Comparison of ENCODE assay signal across 19 cellular contexts in genomic region chr12:76078748-76079147, GRCh38. TPM values are rescaled to one million over a fixed set of nuclear protein-coding genes. Genes with fewer than 3 reads are reported as not detected.
DNase-seq lines count a peak whose midpoint lies in the region; ATAC-seq and TF ChIP-seq lines count a peak whose summit lies in the region.
"Had no signal": no experiment of that assay in that cellular context is flagged by ENCODE, and none has a peak within 500 bp of the region (broad histone marks: within the 10 kb centered on the region; RNA-seq: fewer than 3 reads in every experiment).

No MANE protein-coding gene starts in this region.

- no peak overlapping the region for H3K4me3 Mint-ChIP-seq in activated naive CD4-positive, alpha-beta T cell treated with anti-CD3 and anti-CD28 coated beads for 36 hours
- no peak overlapping the region for H3K4me3 Mint-ChIP-seq in chondrocyte (ENCODE audit: unreplicated experiment)

- peaks cover 56% of the 10 kb centered on the region for H3K36me3 Mint-ChIP-seq in activated naive CD4-positive, alpha-beta T cell treated with anti-CD3 and anti-CD28 coated beads for 36 hours (ENCODE audit: low read depth)
- H3K36me3 Mint-ChIP-seq in chondrocyte (ENCODE audit: low read depth) = peaks cover 8% of the 10 kb centered on the region

- H3K36me3 ChIP-seq in DND-41 (ENCODE audit: insufficient read depth, low read length) = peaks cover 30% of the 10 kb centered on the region
- peaks cover 35% of the 10 kb centered on the region for H3K36me3 ChIP-seq in OCI-LY3 (replicated peaks; ENCODE audit: low read depth, low read length)
- H3K36me3 ChIP-seq: adrenal gland had no signal

- H3K9ac ChIP-seq in DND-41 (ENCODE audit: low read depth, low read length) (no peak overlapping the region), OCI-LY3 (ENCODE audit: low read length) (no peak overlapping the region)
- H3K9ac ChIP-seq: BLaER1 treated with 17β-estradiol and CSF1 and Interleukin-3, amounts not matched to agents 10 nM and 100 nM; parathyroid adenoma had no signal

- DNase-seq in activated naive CD4-positive, alpha-beta T cell treated with anti-CD3 and anti-CD28 coated beads for 36 hours = no peak
- no peak for DNase-seq in activated naive CD4-positive, alpha-beta T cell treated with anti-CD3 and anti-CD28 coated beads, Interleukin-2, amount 50 U/mL, for 16 hours
- DNase-seq in DND-41 (no peak), chondrocyte (ENCODE audit: low spot score) (no peak)
- DNase-seq: adrenal gland, brain microvascular endothelial cell, hippocampal formation, NCI-H2029 treated with DMSO at 0.1 percent for 48 hours, NCI-H69, SJCRH30, spleen, upper lobe of left lung had no signal

- H2AFZ ChIP-seq in DND-41 (ENCODE audit: low read depth, low read length) (no peak overlapping the region), OCI-LY3 (ENCODE audit: low read depth, low read length) (no peak overlapping the region)
- H2AFZ ChIP-seq: parathyroid adenoma had no signal

- H3K4me3 ChIP-seq in DND-41 (ENCODE audit: low read depth in 1 of 2, low read length in 2 of 2) (no peak overlapping the region), OCI-LY3 (ENCODE audit: low read length) (0 out of 2 replicates have a peak overlapping the region, but pooled peaks have one; percentile 0)
- H3K4me3 ChIP-seq: adrenal gland; BLaER1 treated with 17β-estradiol and CSF1 and Interleukin-3, amounts not matched to agents 10 nM and 100 nM; SJCRH30; spleen; upper lobe of left lung had no signal

- no peaks in the 10 kb centered on the region for H3K27me3 Mint-ChIP-seq in activated naive CD4-positive, alpha-beta T cell treated with anti-CD3 and anti-CD28 coated beads for 36 hours (ENCODE audit: low read depth)
- H3K27me3 Mint-ChIP-seq in chondrocyte (ENCODE audit: low read depth) = no peaks in the 10 kb centered on the region
- H3K27me3 Mint-ChIP-seq: IgD-negative memory B cell had no signal

- H3K27me3 ChIP-seq in DND-41 (ENCODE audit: insufficient read depth, low read length, poor library complexity) = no peaks in the 10 kb centered on the region
- no peaks in the 10 kb centered on the region for H3K27me3 ChIP-seq in OCI-LY3 (ENCODE audit: low read depth, low read length)
- H3K27me3 ChIP-seq: adrenal gland; BLaER1 treated with 17β-estradiol and CSF1 and Interleukin-3, amounts not matched to agents 10 nM and 100 nM; brain microvascular endothelial cell; SJCRH30; spleen; upper lobe of left lung had no signal

- peaks cover 75% of the 10 kb centered on the region for H3K4me1 Mint-ChIP-seq in activated naive CD4-positive, alpha-beta T cell treated with anti-CD3 and anti-CD28 coated beads for 36 hours (ENCODE audit: low read depth)
- H3K4me1 Mint-ChIP-seq in chondrocyte (ENCODE audit: low read depth) = peaks cover 69% of the 10 kb centered on the region

- H3K4me1 ChIP-seq in DND-41 (ENCODE audit: insufficient read depth, low read length) (peaks cover 58% of the 10 kb centered on the region), OCI-LY3 (ENCODE audit: low read length) (peaks cover 69% of the 10 kb centered on the region)
- H3K4me1 ChIP-seq: parathyroid adenoma had no signal

- TF ChIP-seq POLR2A in GM18505 (IDR thresholded peaks at IDR 0.05; ENCODE audit: borderline replicate concordance, extremely low read depth, insufficient read depth, insufficient read length) = no peak

- H3K79me2 ChIP-seq in DND-41 (ENCODE audit: insufficient read depth, low read length) (peaks cover 100% of the 10 kb centered on the region), OCI-LY3 (ENCODE audit: low read length) (peaks cover 100% of the 10 kb centered on the region)

- intact Hi-C loops in activated naive CD4-positive, alpha-beta T cell treated with anti-CD3 and anti-CD28 coated beads for 36 hours (cut with micrococcal nuclease) = no loop called here

- no peak overlapping the region for H3K27ac ChIP-seq in DND-41 (ENCODE audit: low read length)
- H3K27ac ChIP-seq in OCI-LY3 (ENCODE audit: low read length) = no peak overlapping the region
- H3K27ac ChIP-seq: adrenal gland; BLaER1 treated with 17β-estradiol and CSF1 and Interleukin-3, amounts not matched to agents 10 nM and 100 nM; brain microvascular endothelial cell; parathyroid adenoma; SJCRH30; spleen; upper lobe of left lung had no signal

- H4K20me1 ChIP-seq in DND-41 (ENCODE audit: insufficient read depth, low read length) (peaks cover 97% of the 10 kb centered on the region), OCI-LY3 (ENCODE audit: insufficient read depth, low read length) (peaks cover 99% of the 10 kb centered on the region)

- TF ChIP-seq CTCF in DND-41 (IDR thresholded peaks at IDR 0.05; ENCODE audit: borderline replicate concordance, extremely low read depth, low read length, poor library complexity, severe bottlenecking) (no peak), OCI-LY3 (IDR thresholded peaks at IDR 0.05; ENCODE audit: low read depth, low read length) (no peak), chondrocyte (IDR thresholded peaks at IDR 0.05) (no peak)

- H3K27ac Mint-ChIP-seq in activated naive CD4-positive, alpha-beta T cell treated with anti-CD3 and anti-CD28 coated beads for 36 hours = peak overlapping the region; percentile 15
- peak overlapping the region; percentile 67 for H3K27ac Mint-ChIP-seq in chondrocyte (ENCODE audit: unreplicated experiment)

- H3K9me3 Mint-ChIP-seq in activated naive CD4-positive, alpha-beta T cell treated with anti-CD3 and anti-CD28 coated beads for 36 hours = peaks cover 2% of the 10 kb centered on the region
- peaks cover 8% of the 10 kb centered on the region for H3K9me3 Mint-ChIP-seq in chondrocyte (ENCODE audit: low read depth)

- no peaks in the 10 kb centered on the region for H3K9me3 ChIP-seq in DND-41 (ENCODE audit: insufficient read depth, low read length, severe bottlenecking)
- H3K9me3 ChIP-seq in OCI-LY3 (ENCODE audit: insufficient read depth, low read length) = no peaks in the 10 kb centered on the region
- H3K9me3 ChIP-seq: SJCRH30 had no signal

- no peak for ATAC-seq in DND-41 (ENCODE audit: insufficient read depth, low read depth)
- no peak for ATAC-seq in GM18505 (IDR thresholded peaks at IDR 0.05; ENCODE audit: unreplicated experiment)
- no peak for ATAC-seq in GM21576 (IDR thresholded peaks at IDR 0.05; ENCODE audit: unreplicated experiment)
- ATAC-seq: activated CD4-positive, CD25-positive, alpha-beta regulatory T cell treated with anti-CD3 and anti-CD28 coated beads, Interleukin-2, amount 50 U/mL, for 24 hours had no signal

- CTCF ChIA-PET in activated naive CD4-positive, alpha-beta T cell treated with anti-CD3 and anti-CD28 coated beads for 36 hours (lab: Charles Lee) = interaction anchor here (0.6 kb wide), 1 partner anchor 29 kb away, joined by 6 read pairs; no protein-coding TSS in a partner anchor

- peak overlapping the region; percentile 36; the same call in 1 of the 2 replicates for H3K4me2 ChIP-seq in DND-41 (ENCODE audit: insufficient read depth, low read length)
- peak overlapping the region; percentile 31; the same call in 1 of the 2 replicates for H3K4me2 ChIP-seq in OCI-LY3 (ENCODE audit: low read length)

RNA-seq across cellular contexts. Expression of gene NAP1L1, which starts 5.7 kb away (rescaled TPM):
- total RNA-seq in activated naive CD4-positive, alpha-beta T cell treated with anti-CD3 and anti-CD28 coated beads for 36 hours = 1,000 to 10,000 TPM; 1,078 to 1,092 TPM
- 386 to 418 TPM (median 410 TPM) in 3 replicates for total RNA-seq in chondrocyte

RNA-seq across cellular contexts. Expression of gene PHLDA1, which starts 47.2 kb away (rescaled TPM):
- 1 to 10 TPM; 2.7 to 2.8 TPM for total RNA-seq in activated naive CD4-positive, alpha-beta T cell treated with anti-CD3 and anti-CD28 coated beads for 36 hours
- total RNA-seq in chondrocyte = 4.5 to 14.0 TPM (median 12.1 TPM) in 3 replicates
